Comparison of ENCODE assay signal across 1 cellular context in the genomic region with DNA sequence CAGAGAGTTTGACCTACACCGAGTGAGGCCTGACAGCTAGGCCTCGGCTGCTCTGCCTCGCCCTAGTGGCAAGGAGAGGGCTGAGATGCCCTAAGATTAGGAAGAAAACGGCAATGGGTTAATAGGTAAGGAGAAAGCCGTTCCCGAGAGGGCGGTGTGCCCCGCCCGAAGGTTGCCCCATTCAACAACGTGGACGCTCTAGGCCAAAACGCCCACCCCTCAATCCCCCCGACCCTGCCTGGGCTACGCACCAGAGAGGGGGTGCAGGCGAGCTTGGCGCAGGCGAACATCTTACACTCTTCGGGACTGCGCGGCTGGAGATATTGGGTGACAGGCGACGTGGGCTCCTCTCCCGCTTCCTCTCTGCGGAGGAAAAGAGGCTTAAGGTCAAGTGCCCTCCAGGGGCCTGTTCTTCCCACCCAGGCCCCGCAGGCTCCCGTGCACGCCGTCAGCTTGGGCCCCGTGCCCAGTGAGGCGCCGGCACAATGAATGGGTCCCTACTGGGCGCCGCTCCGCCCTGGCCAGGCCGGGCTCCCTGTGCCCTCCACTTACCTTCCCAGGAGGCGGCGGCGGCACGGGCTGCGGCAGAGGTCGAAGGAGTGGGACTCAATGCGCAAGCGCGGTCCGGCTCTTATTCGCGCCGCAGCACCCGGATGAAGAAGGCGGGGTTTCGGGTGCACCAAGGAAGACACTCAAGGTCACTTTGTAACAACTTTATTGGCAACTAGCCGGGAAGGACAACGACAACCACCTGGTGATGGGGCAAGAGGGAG.
TF ChIP-seq lines count a peak whose summit lies in the region.

A gene (minus strand): TSS at position 607 of the 773 bp plus-strand sequence. CDS start 317 bp downstream, at position 290.

TF ChIP-seq in K562, 482 proteins besides CTCF, POLR2A, EP300 and RAD21 (continued from another document):
- TF ChIP-seq, protein P1, sequence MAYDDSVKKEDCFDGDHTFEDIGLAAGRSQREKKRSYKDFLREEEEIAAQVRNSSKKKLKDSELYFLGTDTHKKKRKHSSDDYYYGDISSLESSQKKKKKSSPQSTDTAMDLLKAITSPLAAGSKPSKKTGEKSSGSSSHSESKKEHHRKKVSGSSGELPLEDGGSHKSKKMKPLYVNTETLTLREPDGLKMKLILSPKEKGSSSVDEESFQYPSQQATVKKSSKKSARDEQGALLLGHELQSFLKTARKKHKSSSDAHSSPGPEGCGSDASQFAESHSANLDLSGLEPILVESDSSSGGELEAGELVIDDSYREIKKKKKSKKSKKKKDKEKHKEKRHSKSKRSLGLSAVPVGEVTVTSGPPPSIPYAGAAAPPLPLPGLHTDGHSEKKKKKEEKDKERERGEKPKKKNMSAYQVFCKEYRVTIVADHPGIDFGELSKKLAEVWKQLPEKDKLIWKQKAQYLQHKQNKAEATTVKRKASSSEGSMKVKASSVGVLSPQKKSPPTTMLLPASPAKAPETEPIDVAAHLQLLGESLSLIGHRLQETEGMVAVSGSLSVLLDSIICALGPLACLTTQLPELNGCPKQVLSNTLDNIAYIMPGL (CRISPR knock-in tag; IDR thresholded peaks at IDR 0.05) = peak; percentile 82; the same call in 1 of the 2 replicates
- TF ChIP-seq ZNF583 (CRISPR knock-in tag; IDR thresholded peaks at IDR 0.05) = no peak; the same call in 1 of the 2 replicates
- TF ChIP-seq, protein P2, sequence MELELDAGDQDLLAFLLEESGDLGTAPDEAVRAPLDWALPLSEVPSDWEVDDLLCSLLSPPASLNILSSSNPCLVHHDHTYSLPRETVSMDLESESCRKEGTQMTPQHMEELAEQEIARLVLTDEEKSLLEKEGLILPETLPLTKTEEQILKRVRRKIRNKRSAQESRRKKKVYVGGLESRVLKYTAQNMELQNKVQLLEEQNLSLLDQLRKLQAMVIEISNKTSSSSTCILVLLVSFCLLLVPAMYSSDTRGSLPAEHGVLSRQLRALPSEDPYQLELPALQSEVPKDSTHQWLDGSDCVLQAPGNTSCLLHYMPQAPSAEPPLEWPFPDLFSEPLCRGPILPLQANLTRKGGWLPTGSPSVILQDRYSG (tag; conservative IDR thresholded peaks at IDR 0.05; ENCODE audit: low read depth) = no peak
- TF ChIP-seq MAFK (IDR thresholded peaks at IDR 0.05; ENCODE audit: low read length) = no peak
- peak; percentile 90 for TF ChIP-seq CBX1 (IDR thresholded peaks at IDR 0.05; ENCODE audit: low read depth)
- TF ChIP-seq, protein P3, sequence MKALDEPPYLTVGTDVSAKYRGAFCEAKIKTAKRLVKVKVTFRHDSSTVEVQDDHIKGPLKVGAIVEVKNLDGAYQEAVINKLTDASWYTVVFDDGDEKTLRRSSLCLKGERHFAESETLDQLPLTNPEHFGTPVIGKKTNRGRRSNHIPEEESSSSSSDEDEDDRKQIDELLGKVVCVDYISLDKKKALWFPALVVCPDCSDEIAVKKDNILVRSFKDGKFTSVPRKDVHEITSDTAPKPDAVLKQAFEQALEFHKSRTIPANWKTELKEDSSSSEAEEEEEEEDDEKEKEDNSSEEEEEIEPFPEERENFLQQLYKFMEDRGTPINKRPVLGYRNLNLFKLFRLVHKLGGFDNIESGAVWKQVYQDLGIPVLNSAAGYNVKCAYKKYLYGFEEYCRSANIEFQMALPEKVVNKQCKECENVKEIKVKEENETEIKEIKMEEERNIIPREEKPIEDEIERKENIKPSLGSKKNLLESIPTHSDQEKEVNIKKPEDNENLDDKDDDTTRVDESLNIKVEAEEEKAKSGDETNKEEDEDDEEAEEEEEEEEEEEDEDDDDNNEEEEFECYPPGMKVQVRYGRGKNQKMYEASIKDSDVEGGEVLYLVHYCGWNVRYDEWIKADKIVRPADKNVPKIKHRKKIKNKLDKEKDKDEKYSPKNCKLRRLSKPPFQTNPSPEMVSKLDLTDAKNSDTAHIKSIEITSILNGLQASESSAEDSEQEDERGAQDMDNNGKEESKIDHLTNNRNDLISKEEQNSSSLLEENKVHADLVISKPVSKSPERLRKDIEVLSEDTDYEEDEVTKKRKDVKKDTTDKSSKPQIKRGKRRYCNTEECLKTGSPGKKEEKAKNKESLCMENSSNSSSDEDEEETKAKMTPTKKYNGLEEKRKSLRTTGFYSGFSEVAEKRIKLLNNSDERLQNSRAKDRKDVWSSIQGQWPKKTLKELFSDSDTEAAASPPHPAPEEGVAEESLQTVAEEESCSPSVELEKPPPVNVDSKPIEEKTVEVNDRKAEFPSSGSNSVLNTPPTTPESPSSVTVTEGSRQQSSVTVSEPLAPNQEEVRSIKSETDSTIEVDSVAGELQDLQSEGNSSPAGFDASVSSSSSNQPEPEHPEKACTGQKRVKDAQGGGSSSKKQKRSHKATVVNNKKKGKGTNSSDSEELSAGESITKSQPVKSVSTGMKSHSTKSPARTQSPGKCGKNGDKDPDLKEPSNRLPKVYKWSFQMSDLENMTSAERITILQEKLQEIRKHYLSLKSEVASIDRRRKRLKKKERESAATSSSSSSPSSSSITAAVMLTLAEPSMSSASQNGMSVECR (CRISPR knock-in tag; IDR thresholded peaks at IDR 0.05) = peak; percentile 84; the same call in 1 of the 2 replicates
- no peak for TF ChIP-seq SETDB1 (IDR thresholded peaks at IDR 0.05; ENCODE audit: low read length)
- no peak for TF ChIP-seq ZNF41 (CRISPR knock-in tag; conservative IDR thresholded peaks at IDR 0.05)
- TF ChIP-seq RB1 (IDR thresholded peaks at IDR 0.05; ENCODE audit: low read depth) = peak; percentile 64; the same call in 1 of the 2 replicates
- peak; percentile 79 for TF ChIP-seq TAF7 (tag; IDR thresholded peaks at IDR 0.05)
- peak; percentile 81 for TF ChIP-seq PHF8 (IDR thresholded peaks at IDR 0.05; ENCODE audit: borderline replicate concordance, low read length)
- TF ChIP-seq JUN (IDR thresholded peaks at IDR 0.05; ENCODE audit: borderline replicate concordance, low read depth, low read length) = peak; percentile 68; the same call in 1 of the 2 replicates
- TF ChIP-seq JUN (CRISPR knock-in tag; IDR thresholded peaks at IDR 0.05; ENCODE audit: borderline replicate concordance) = peak; percentile 71; the same call in 1 of the 2 replicates
- peak; percentile 6; the same call in 1 of the 2 replicates for TF ChIP-seq KDM2B (CRISPR knock-in tag; IDR thresholded peaks at IDR 0.05)
- TF ChIP-seq HNRNPL (IDR thresholded peaks at IDR 0.05; ENCODE audit: low read depth, low read length) = 0 out of 2 replicates have a peak, but pooled peaks have one; percentile 41
- no peak for TF ChIP-seq ZNF184 (CRISPR knock-in tag; IDR thresholded peaks at IDR 0.05)
- TF ChIP-seq, protein P4, sequence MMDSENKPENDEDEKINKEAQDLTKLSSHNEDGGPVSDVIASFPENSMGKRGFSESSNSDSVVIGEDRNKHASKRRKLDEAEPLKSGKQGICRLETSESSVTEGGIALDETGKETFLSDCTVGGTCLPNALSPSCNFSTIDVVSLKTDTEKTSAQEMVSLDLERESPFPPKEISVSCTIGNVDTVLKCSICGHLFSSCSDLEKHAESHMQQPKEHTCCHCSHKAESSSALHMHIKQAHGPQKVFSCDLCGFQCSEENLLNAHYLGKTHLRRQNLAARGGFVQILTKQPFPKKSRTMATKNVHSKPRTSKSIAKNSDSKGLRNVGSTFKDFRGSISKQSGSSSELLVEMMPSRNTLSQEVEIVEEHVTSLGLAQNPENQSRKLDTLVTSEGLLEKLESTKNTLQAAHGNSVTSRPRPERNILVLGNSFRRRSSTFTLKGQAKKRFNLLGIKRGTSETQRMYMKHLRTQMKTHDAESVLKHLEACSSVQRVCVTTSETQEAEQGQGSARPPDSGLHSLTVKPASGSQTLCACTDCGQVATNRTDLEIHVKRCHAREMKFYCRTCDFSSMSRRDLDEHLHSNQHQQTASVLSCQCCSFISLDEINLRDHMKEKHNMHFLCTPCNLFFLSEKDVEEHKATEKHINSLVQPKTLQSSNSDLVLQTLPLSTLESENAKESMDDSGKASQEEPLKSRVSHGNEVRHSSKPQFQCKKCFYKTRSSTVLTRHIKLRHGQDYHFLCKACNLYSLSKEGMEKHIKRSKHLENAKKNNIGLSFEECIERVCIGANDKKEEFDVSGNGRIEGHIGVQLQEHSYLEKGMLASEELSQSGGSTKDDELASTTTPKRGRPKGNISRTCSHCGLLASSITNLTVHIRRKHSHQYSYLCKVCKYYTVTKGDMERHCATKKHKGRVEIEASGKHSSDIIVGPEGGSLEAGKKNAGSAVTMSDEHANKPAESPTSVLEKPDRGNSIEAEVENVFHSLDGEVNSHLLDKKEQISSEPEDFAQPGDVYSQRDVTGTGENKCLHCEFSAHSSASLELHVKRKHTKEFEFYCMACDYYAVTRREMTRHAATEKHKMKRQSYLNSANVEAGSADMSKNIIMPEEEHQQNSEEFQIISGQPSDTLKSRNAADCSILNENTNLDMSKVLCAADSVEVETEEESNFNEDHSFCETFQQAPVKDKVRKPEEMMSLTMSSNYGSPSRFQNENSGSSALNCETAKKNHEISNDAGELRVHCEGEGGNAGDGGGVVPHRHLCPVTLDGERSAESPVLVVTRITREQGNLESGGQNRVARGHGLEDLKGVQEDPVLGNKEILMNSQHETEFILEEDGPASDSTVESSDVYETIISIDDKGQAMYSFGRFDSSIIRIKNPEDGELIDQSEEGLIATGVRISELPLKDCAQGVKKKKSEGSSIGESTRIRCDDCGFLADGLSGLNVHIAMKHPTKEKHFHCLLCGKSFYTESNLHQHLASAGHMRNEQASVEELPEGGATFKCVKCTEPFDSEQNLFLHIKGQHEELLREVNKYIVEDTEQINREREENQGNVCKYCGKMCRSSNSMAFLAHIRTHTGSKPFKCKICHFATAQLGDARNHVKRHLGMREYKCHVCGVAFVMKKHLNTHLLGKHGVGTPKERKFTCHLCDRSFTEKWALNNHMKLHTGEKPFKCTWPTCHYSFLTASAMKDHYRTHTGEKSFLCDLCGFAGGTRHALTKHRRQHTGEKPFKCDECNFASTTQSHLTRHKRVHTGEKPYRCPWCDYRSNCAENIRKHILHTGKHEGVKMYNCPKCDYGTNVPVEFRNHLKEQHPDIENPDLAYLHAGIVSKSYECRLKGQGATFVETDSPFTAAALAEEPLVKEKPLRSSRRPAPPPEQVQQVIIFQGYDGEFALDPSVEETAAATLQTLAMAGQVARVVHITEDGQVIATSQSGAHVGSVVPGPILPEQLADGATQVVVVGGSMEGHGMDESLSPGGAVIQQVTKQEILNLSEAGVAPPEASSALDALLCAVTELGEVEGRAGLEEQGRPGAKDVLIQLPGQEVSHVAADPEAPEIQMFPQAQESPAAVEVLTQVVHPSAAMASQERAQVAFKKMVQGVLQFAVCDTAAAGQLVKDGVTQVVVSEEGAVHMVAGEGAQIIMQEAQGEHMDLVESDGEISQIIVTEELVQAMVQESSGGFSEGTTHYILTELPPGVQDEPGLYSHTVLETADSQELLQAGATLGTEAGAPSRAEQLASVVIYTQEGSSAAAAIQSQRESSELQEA (IDR thresholded peaks at IDR 0.05; ENCODE audit: low read depth) = no peak
- TF ChIP-seq ZNF282 (CRISPR knock-in tag; IDR thresholded peaks at IDR 0.05) = peak; percentile 34; the same call in 1 of the 2 replicates
- TF ChIP-seq, protein P5, sequence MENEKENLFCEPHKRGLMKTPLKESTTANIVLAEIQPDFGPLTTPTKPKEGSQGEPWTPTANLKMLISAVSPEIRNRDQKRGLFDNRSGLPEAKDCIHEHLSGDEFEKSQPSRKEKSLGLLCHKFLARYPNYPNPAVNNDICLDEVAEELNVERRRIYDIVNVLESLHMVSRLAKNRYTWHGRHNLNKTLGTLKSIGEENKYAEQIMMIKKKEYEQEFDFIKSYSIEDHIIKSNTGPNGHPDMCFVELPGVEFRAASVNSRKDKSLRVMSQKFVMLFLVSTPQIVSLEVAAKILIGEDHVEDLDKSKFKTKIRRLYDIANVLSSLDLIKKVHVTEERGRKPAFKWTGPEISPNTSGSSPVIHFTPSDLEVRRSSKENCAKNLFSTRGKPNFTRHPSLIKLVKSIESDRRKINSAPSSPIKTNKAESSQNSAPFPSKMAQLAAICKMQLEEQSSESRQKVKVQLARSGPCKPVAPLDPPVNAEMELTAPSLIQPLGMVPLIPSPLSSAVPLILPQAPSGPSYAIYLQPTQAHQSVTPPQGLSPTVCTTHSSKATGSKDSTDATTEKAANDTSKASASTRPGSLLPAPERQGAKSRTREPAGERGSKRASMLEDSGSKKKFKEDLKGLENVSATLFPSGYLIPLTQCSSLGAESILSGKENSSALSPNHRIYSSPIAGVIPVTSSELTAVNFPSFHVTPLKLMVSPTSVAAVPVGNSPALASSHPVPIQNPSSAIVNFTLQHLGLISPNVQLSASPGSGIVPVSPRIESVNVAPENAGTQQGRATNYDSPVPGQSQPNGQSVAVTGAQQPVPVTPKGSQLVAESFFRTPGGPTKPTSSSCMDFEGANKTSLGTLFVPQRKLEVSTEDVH (IDR thresholded peaks at IDR 0.05; ENCODE audit: low read depth, partially characterized antibody) = peak; percentile 83
